Comparison of ENCODE assay signal across 9 cellular contexts in the genomic region with DNA sequence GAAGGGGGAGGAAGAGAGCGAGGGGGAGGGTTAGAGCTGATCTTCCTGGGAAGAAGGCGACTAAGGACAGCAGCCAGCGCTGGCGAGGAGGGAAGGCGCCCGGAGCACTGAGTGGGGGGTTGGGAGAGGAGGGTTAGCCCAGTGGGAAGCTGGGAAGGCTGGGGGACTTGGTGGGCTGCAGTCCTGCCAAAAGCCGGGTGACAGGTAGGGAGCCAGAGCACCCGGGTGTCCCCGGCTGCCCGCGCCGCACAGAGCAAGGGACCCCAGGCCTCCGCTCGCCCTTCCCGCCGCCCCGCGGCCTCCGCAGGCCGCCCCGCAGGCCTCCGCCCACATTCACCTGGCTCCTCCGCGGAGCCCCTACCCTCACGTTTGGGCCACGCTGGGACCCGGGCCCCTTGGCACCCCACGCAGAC.
A peak's percentile ranks its signal among the peaks of the same experiment; 100 is the strongest.
DNase-seq lines count a peak whose midpoint lies in the region; ATAC-seq and TF ChIP-seq lines count a peak whose summit lies in the region.
"Had no signal": no experiment of that assay in that cellular context is flagged by ENCODE, and none has a peak within 500 bp of the region (broad histone marks: within the 10 kb centered on the region; RNA-seq: fewer than 3 reads in every experiment).

No MANE protein-coding gene starts in this region.

- H3K27ac Mint-ChIP-seq in effector memory CD8-positive, alpha-beta T cell, result peak overlapping the region in 1 of 2 donors; percentile 62

- H3K27me3 Mint-ChIP-seq in effector memory CD8-positive, alpha-beta T cell, result peaks cover 23 to 77% of the 10 kb centered on the region in 2 donors

- H3K4me3 ChIP-seq in mucosa of rectum (ENCODE audit: low read length in 2 of 2), result peak overlapping the region; percentile 66 to 68

- no peak for DNase-seq in effector memory CD8-positive, alpha-beta T cell
- no peak for DNase-seq in amniotic stem cell (lab: John Stamatoyannopoulos, UW)
- DNase-seq: stimulated activated CD4-positive, alpha-beta T cell treated with anti-CD3 and anti-CD28 coated beads, Interleukin-4, amount 100 ng/mL, for 24 hours had no signal

- no peaks in the 10 kb centered on the region for H3K9me3 ChIP-seq in mucosa of rectum (ENCODE audit: control insufficient read depth in 2 of 2, low read length in 2 of 2)

- H3K4me1 Mint-ChIP-seq in effector memory CD8-positive, alpha-beta T cell (ENCODE audit: low read depth in 2 of 2), result peaks cover 13 to 16% of the 10 kb centered on the region in 2 donors

- H3K27me3 ChIP-seq in mucosa of rectum (ENCODE audit: control insufficient read depth in 2 of 2, insufficient read depth in 2 of 2, low read length in 2 of 2), result peaks cover 6% of the 10 kb centered on the region in 2 donors

- H3K9ac ChIP-seq in mucosa of rectum (ENCODE audit: low read depth in 1 of 2, low read length in 2 of 2), result peak overlapping the region; percentile 32 to 68

- no peak for TF ChIP-seq CTCF in 22Rv1 (IDR thresholded peaks at IDR 0.05)

- peaks cover 3 to 9% of the 10 kb centered on the region in 2 donors for H3K4me1 ChIP-seq in mucosa of rectum (ENCODE audit: control insufficient read depth in 2 of 2, insufficient read depth in 2 of 2, low read length in 2 of 2)

- ATAC-seq in HG02759 (IDR thresholded peaks at IDR 0.05; ENCODE audit: unreplicated experiment), result peak; percentile 33
- peak; percentile 5 for ATAC-seq in effector memory CD8-positive, alpha-beta T cell (replicated peaks)
- ATAC-seq in GM21381 (IDR thresholded peaks at IDR 0.05; ENCODE audit: unreplicated experiment), result no peak
- ATAC-seq in HG03196 (IDR thresholded peaks at IDR 0.05; ENCODE audit: unreplicated experiment), result no peak
- ATAC-seq in GM21447 (IDR thresholded peaks at IDR 0.05; ENCODE audit: unreplicated experiment), result no peak

- H3K27ac ChIP-seq in 22Rv1, result peak overlapping the region; percentile 50
- no peak overlapping the region for H3K27ac ChIP-seq in mucosa of rectum (ENCODE audit: low read depth in 2 of 2, low read length in 2 of 2)

- H3K9me3 Mint-ChIP-seq in effector memory CD8-positive, alpha-beta T cell, result no peaks in the 10 kb centered on the region

- H3K4me3 Mint-ChIP-seq in effector memory CD8-positive, alpha-beta T cell, result peak overlapping the region; percentile 52 to 68

- H3K36me3 ChIP-seq in mucosa of rectum (ENCODE audit: control insufficient read depth in 2 of 2, insufficient read depth in 2 of 2, low read length in 2 of 2), result no peaks in the 10 kb centered on the region

- no peaks in the 10 kb centered on the region for H3K36me3 Mint-ChIP-seq in effector memory CD8-positive, alpha-beta T cell (ENCODE audit: insufficient read depth)

Comparison
In these comparisons a context has a peak if more than half of its experiments do, and no peak if none do; other contexts are left out.
1. ATAC-seq: peak in HG02759 (single experiment) and effector memory CD8-positive, alpha-beta T cell (single experiment); none in GM21381 (single experiment), HG03196 (single experiment) and GM21447 (single experiment).